22 cellular contexts compared by ENCODE assay signal in the genomic region with DNA sequence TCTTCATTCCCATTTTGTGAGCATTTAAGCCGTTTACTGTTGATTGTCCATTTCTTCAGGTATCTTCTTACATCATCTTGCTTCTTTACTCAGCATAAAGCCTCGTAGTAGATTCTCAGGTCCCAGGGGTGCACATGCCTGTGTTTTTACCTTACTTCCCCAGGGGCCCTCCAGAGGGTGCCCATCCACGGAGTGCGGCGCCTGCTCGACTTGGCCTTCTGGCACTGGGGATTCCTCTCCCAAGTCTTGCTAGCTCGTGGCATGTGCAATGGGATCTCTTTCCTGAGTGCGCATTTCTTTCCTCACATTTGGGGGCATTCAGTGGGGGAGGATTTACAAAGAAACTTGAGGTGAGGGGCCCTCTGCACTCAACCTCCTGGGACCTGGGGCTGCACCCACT.
DNase-seq lines count a peak whose midpoint lies in the region; ATAC-seq and TF ChIP-seq lines count a peak whose summit lies in the region.
"Had no signal": no experiment of that assay in that cellular context is flagged by ENCODE, and none has a peak within 500 bp of the region (broad histone marks: within the 10 kb centered on the region; RNA-seq: fewer than 3 reads in every experiment).

No MANE protein-coding gene starts in this region.

- H3K9me3 ChIP-seq in fibroblast of lung (ENCODE audit: control insufficient read depth, insufficient read depth, low read depth, low read length) (no peaks in the 10 kb centered on the region), smooth muscle cell (replicated peaks; ENCODE audit: low read depth) (no peaks in the 10 kb centered on the region), HAP-1 (no peaks in the 10 kb centered on the region)
- H3K9me3 ChIP-seq: thoracic aorta had no signal

- in situ Hi-C loops in HAP-1 (cut with MboI; ENCODE audit: low sequenced_read_pairs), result no loop called here

- POLR2A ChIA-PET in RWPE1 (lab: Yijun Ruan, JAX; ENCODE audit: low non-redundant PET), result interaction anchor here (0.5 kb wide), 1 partner anchor 15 kb away, joined by 8 read pairs; no protein-coding TSS in a partner anchor

- H3K9me2 ChIP-seq in GM23338 (ENCODE audit: insufficient read depth), result peaks cover 4% of the 10 kb centered on the region; the same call in 1 of the 2 replicates

- DNase-seq in GM23338 (ENCODE audit: low spot score) (peak; percentile 18), RWPE1 (ENCODE audit: low spot score) (no peak), fibroblast of lung (ENCODE audit: low read depth in 2 of 2) (no peak), smooth muscle cell (lab: John Stamatoyannopoulos, UW; ENCODE audit: unreplicated experiment) (no peak), NCI-H2081 (lab: John Stamatoyannopoulos, UW) (no peak), HAP-1 (ENCODE audit: low spot score in 2 of 2) (no peak), foreskin fibroblast (no peak)
- DNase-seq: activated CD8-positive, alpha-beta T cell treated with anti-CD3 and anti-CD28 coated beads, Interleukin-2, amount 10 ng/mL, durations not matched to agents 7 days and 5 days; activated T-cell treated with anti-CD3 and anti-CD28 coated beads, Interleukin-2, amount 50 U/mL, for 48 hours; H7; hypothalamus; KG1; NCI-H1092 treated with DMSO at 0.1 percent for 48 hours; NK-92 treated with Interleukin-12 subunit alpha and Interleukin-12 subunit beta, amount 100 ng/mL, for 24 hours; occipital lobe; RPMI8226; stimulated activated CD4-positive, alpha-beta T cell treated with anti-CD3 and anti-CD28 coated beads, Interleukin-4, amount 100 ng/mL, for 1 hour had no signal

- H3K27ac ChIP-seq in GM23338 (ENCODE audit: low read depth) (0 out of 2 replicates have a peak overlapping the region, but pooled peaks have one; percentile 17), RWPE1 (peak overlapping the region; percentile 46), fibroblast of lung (ENCODE audit: insufficient read depth, low read length) (peak overlapping the region; percentile 91), smooth muscle cell (ENCODE audit: low read depth) (peak overlapping the region; percentile 94)
- H3K27ac ChIP-seq: thoracic aorta, VCaP had no signal

- H3K36me3 Mint-ChIP-seq in GM23338 (ENCODE audit: low read depth), result no peaks in the 10 kb centered on the region
- H3K36me3 Mint-ChIP-seq: activated naive CD8-positive, alpha-beta T cell had no signal

- CTCF ChIA-PET in RWPE1 (lab: Yijun Ruan, JAX), result no interaction called here

- H3K9me3 Mint-ChIP-seq in GM23338, result no peaks in the 10 kb centered on the region

- no peak overlapping the region for H3K4me3 ChIP-seq in GM23338
- H3K4me3 ChIP-seq in fibroblast of lung (replicated peaks in 1 of 4; ENCODE audit: control extremely low read depth in 1 of 4, insufficient read depth in 1 of 4, low read depth in 3 of 4, low read length in 4 of 4), result no peak overlapping the region
- H3K4me3 ChIP-seq in smooth muscle cell, result no peak overlapping the region
- H3K4me3 ChIP-seq in HAP-1, result no peak overlapping the region
- H3K4me3 ChIP-seq in foreskin fibroblast (ENCODE audit: low read depth in 1 of 2, low read length in 2 of 2), result no peak overlapping the region

- H3K4me1 ChIP-seq in GM23338 (ENCODE audit: insufficient read depth) (peaks cover 48% of the 10 kb centered on the region), fibroblast of lung (ENCODE audit: control insufficient read depth, extremely low read depth, insufficient read depth, low read length) (peaks cover 35% of the 10 kb centered on the region), smooth muscle cell (ENCODE audit: low read depth) (peaks cover 31% of the 10 kb centered on the region), HAP-1 (peaks cover 4% of the 10 kb centered on the region; the same call in 1 of the 2 replicates)

- 77% methylated on average over 8 of the region's 8 CpGs for WGBS in smooth muscle cell (ENCODE audit: low lambda C conversion rate)

- TF ChIP-seq CTCF in GM23338 (conservative IDR thresholded peaks at IDR 0.05; ENCODE audit: low read depth in 2 of 2), result no peak; a peak in 1 of 4 replicates
- no peak for TF ChIP-seq CTCF in RWPE1 (conservative IDR thresholded peaks at IDR 0.05; ENCODE audit: low read depth)
- no peak for TF ChIP-seq CTCF in fibroblast of lung (conservative IDR thresholded peaks at IDR 0.05 in 1 of 2, IDR thresholded peaks at IDR 0.05 in 1 of 2; ENCODE audit: low read depth in 1 of 2, low read length in 2 of 2)
- no peak for TF ChIP-seq CTCF in smooth muscle cell (IDR thresholded peaks at IDR 0.05; ENCODE audit: borderline replicate concordance, insufficient read depth, poor library complexity, severe bottlenecking)
- TF ChIP-seq CTCF in foreskin fibroblast (IDR thresholded peaks at IDR 0.05; ENCODE audit: low read depth, low read length), result no peak

- no peaks in the 10 kb centered on the region for H3K36me3 ChIP-seq in GM23338 (ENCODE audit: insufficient read depth)
- H3K36me3 ChIP-seq in fibroblast of lung (ENCODE audit: control insufficient read depth, insufficient read depth, low read length), result no peaks in the 10 kb centered on the region
- no peaks in the 10 kb centered on the region for H3K36me3 ChIP-seq in smooth muscle cell (ENCODE audit: low read depth)
- no peaks in the 10 kb centered on the region for H3K36me3 ChIP-seq in HAP-1 (replicated peaks)
- H3K36me3 ChIP-seq: thoracic aorta had no signal

- peaks cover 15% of the 10 kb centered on the region for H3K27me3 Mint-ChIP-seq in GM23338 (ENCODE audit: insufficient read depth, low read depth, poor library complexity)

- H3K4me2 ChIP-seq in GM23338 (peak overlapping the region; percentile 69), fibroblast of lung (ENCODE audit: extremely low read depth, insufficient read depth, low read length) (peak overlapping the region; percentile 32), smooth muscle cell (peak overlapping the region; percentile 43)

- H3K4me1 Mint-ChIP-seq in GM23338, result peaks cover 69% of the 10 kb centered on the region
- H3K4me1 Mint-ChIP-seq: B cell had no signal

- peak overlapping the region; percentile 42; the same call in 1 of the 2 replicates for H3K27ac Mint-ChIP-seq in GM23338
- H3K27ac Mint-ChIP-seq: activated CD8-positive, alpha-beta T cell treated with anti-CD3 and anti-CD28 coated beads, Interleukin-2, amount 10 ng/mL, durations not matched to agents 7 days and 5 days; activated naive CD8-positive, alpha-beta T cell; B cell had no signal

- H3K27me3 ChIP-seq in GM23338 (ENCODE audit: insufficient read depth), result no peaks in the 10 kb centered on the region
- H3K27me3 ChIP-seq in fibroblast of lung (ENCODE audit: control insufficient read depth, insufficient read depth, low read length), result no peaks in the 10 kb centered on the region
- no peaks in the 10 kb centered on the region for H3K27me3 ChIP-seq in smooth muscle cell (ENCODE audit: low read depth)
- H3K27me3 ChIP-seq in HAP-1 (ENCODE audit: low read depth), result no peaks in the 10 kb centered on the region

- peak overlapping the region; percentile 15; the same call in 1 of the 3 replicates for H3K4me3 Mint-ChIP-seq in GM23338
- H3K4me3 Mint-ChIP-seq: activated CD8-positive, alpha-beta T cell treated with anti-CD3 and anti-CD28 coated beads, Interleukin-2, amount 10 ng/mL, durations not matched to agents 7 days and 5 days; activated naive CD8-positive, alpha-beta T cell; B cell had no signal

- peaks cover 4% of the 10 kb centered on the region; the same call in 1 of the 2 replicates for H4K20me1 ChIP-seq in GM23338 (replicated peaks; ENCODE audit: insufficient read depth)
- no peaks in the 10 kb centered on the region for H4K20me1 ChIP-seq in fibroblast of lung (ENCODE audit: control insufficient read depth, extremely low read depth, insufficient read depth, low read length)
- H4K20me1 ChIP-seq in smooth muscle cell (ENCODE audit: low read depth), result peaks cover 47% of the 10 kb centered on the region

- H2AFZ ChIP-seq in GM23338, result no peak overlapping the region
- H2AFZ ChIP-seq in fibroblast of lung (ENCODE audit: low read length), result no peak overlapping the region
- H2AFZ ChIP-seq in smooth muscle cell (ENCODE audit: low read depth), result no peak overlapping the region

- peaks cover 72% of the 10 kb centered on the region for H3K79me2 ChIP-seq in GM23338 (replicated peaks; ENCODE audit: insufficient read depth)
- H3K79me2 ChIP-seq in fibroblast of lung (ENCODE audit: control insufficient read depth, insufficient read depth, low read length), result peaks cover 4% of the 10 kb centered on the region
- peaks cover 29% of the 10 kb centered on the region for H3K79me2 ChIP-seq in smooth muscle cell (ENCODE audit: low read depth)

- H3F3A ChIP-seq in GM23338 (replicated peaks; ENCODE audit: low read depth) (no peaks in the 10 kb centered on the region), smooth muscle cell (ENCODE audit: low read depth) (peaks cover 21% of the 10 kb centered on the region)

- H3K9ac ChIP-seq in fibroblast of lung (ENCODE audit: insufficient read depth, low read length) (no peak overlapping the region), smooth muscle cell (ENCODE audit: low read depth) (peak overlapping the region; percentile 42)

- ATAC-seq in GM23338, result peak; percentile 50
- ATAC-seq: activated CD8-positive, alpha-beta T cell treated with anti-CD3 and anti-CD28 coated beads, Interleukin-2, amount 10 ng/mL, durations not matched to agents 7 days and 5 days; sciatic nerve had no signal

TF ChIP-seq in GM23338, 12 proteins besides CTCF, POLR2A, EP300 and RAD21 (continues in another document):
- TF ChIP-seq POLR2AphosphoS5 (IDR thresholded peaks at IDR 0.05; ENCODE audit: low read depth), result no peak
- TF ChIP-seq EZH2phosphoT487 (IDR thresholded peaks at IDR 0.05; ENCODE audit: unreplicated experiment), result no peak
- TF ChIP-seq CREB1 (CRISPR knock-in tag; IDR thresholded peaks at IDR 0.05; ENCODE audit: low read depth), result no peak
- no peak for TF ChIP-seq STAT1 (IDR thresholded peaks at IDR 0.05; ENCODE audit: unreplicated experiment)

Comparison
In these comparisons a context has a peak if more than half of its experiments do, and no peak if none do; other contexts are left out.
1. H3K27ac ChIP-seq: peak in every context shown above with its lines; median percentile 94 in smooth muscle cell; 91 in fibroblast of lung; 46 in RWPE1; 17 in GM23338.